1 cellular context compared by ENCODE assay signal in genomic region chr7:66250711-66251110, GRCh38.
TF ChIP-seq lines count a peak whose summit lies in the region.

No MANE protein-coding gene starts in this region.

TF ChIP-seq in SK-N-SH, 30 proteins besides CTCF, POLR2A, EP300 and RAD21 (continued from another document):
- peak; percentile 56; the same call in 1 of the 2 replicates for TF ChIP-seq NFIC (IDR thresholded peaks at IDR 0.05; ENCODE audit: borderline replicate concordance)
TF ChIP-seq in SK-N-SH: peak in this region for 9.
